Comparison of ENCODE assay signal across 22 cellular contexts in genomic region chr9:128995791-128996190, GRCh38. TPM values are rescaled to one million over a fixed set of nuclear protein-coding genes. Genes with fewer than 3 reads are reported as not detected.
DNase-seq lines count a peak whose midpoint lies in the region; TF ChIP-seq lines count a peak whose summit lies in the region.
"Had no signal": no experiment of that assay in that cellular context is flagged by ENCODE, and none has a peak within 500 bp of the region (broad histone marks: within the 10 kb centered on the region; RNA-seq: fewer than 3 reads in every experiment).

No MANE protein-coding gene starts in this region.

- no peak overlapping the region for H3K4me3 ChIP-seq in foreskin fibroblast (ENCODE audit: low read depth in 1 of 2, low read length in 2 of 2)
- H3K4me3 ChIP-seq in prostate gland = no peak overlapping the region
- H3K4me3 ChIP-seq: hepatocyte, MG63, SJSA1, transverse colon had no signal

- peaks cover 92% of the 10 kb centered on the region for H3K36me3 Mint-ChIP-seq in activated T-cell treated with anti-CD3 and anti-CD28 coated beads, Interleukin-2, amount 50 U/mL, for 24 hours (ENCODE audit: low read depth)

- H3K4me1 ChIP-seq in prostate gland (replicated peaks) = no peaks in the 10 kb centered on the region
- H3K4me1 ChIP-seq: SJSA1, transverse colon had no signal

- peak; percentile 9 for DNase-seq in activated T-cell treated with anti-CD3 and anti-CD28 coated beads, Interleukin-2, amount 50 U/mL, for 24 hours
- no peak for DNase-seq in activated T-cell treated with anti-CD3 and anti-CD28 coated beads for 4 hours
- peak; percentile 81 for DNase-seq in NCI-H345 (lab: John Stamatoyannopoulos, UW)
- peak; percentile 17 to 56 for DNase-seq in foreskin fibroblast
- peak; percentile 78 for DNase-seq in superior temporal gyrus (ENCODE audit: extremely low spot score)
- DNase-seq in iPS-NIHi7 (ENCODE audit: extremely low spot score) = no peak
- no peak for DNase-seq in prostate gland (ENCODE audit: low spot score)
- no peak for DNase-seq in T1000 (lab: John Stamatoyannopoulos, UW)
- DNase-seq: activated CD8-positive, alpha-beta memory T cell treated with anti-CD3 and anti-CD28 coated beads for 24 hours; activated naive CD8-positive, alpha-beta T cell treated with anti-CD3 and anti-CD28 coated beads, Interleukin-2, amount 50 U/mL, for 24 hours; CD8-positive, alpha-beta T cell; GOT3; MG63; NCI-H187 treated with DMSO at 0.1 percent for 48 hours; NCI-H524 treated with DMSO at 0.1 percent for 48 hours; stimulated activated CD4-positive, alpha-beta T cell treated with anti-CD3 and anti-CD28 coated beads, Interleukin-15, amount 100 ng/mL, for 24 hours; stimulated activated naive B cell treated with anti-CD40 and anti-IgM and Interleukin-4, amounts not matched to agents 10 μg/mL and 1 μg/mL and 100 μg/mL, for 72 hours; transverse colon had no signal

- H3K4me1 Mint-ChIP-seq in activated T-cell treated with anti-CD3 and anti-CD28 coated beads, Interleukin-2, amount 50 U/mL, for 24 hours (ENCODE audit: low read depth) = peaks cover 23% of the 10 kb centered on the region
- H3K4me1 Mint-ChIP-seq: activated naive CD8-positive, alpha-beta T cell treated with anti-CD3 and anti-CD28 coated beads, Interleukin-2, amount 50 U/mL, for 24 hours; nephron; stimulated activated naive B cell treated with anti-CD40 and anti-IgM and Interleukin-4, amounts not matched to agents 10 μg/mL and 1 μg/mL and 100 μg/mL, for 72 hours had no signal

- H3K27ac Mint-ChIP-seq in activated T-cell treated with anti-CD3 and anti-CD28 coated beads, Interleukin-2, amount 50 U/mL, for 24 hours = no peak overlapping the region
- H3K27ac Mint-ChIP-seq: activated naive CD8-positive, alpha-beta T cell treated with anti-CD3 and anti-CD28 coated beads, Interleukin-2, amount 50 U/mL, for 24 hours; activated T-helper 1 cell treated with anti-CD3 and anti-CD28 coated beads, Interleukin-12 subunit alpha, Interleukin-12 subunit beta, Interleukin-2, Interleukin-4 antibody, amounts not matched to agents 30 ng/mL and 10 ng/mL and 1 ng/mL, durations not matched to agents 14 hours and 24 hours and 36 hours; CD8-positive, alpha-beta T cell; nephron had no signal

- H3K4me3 Mint-ChIP-seq in activated T-cell treated with anti-CD3 and anti-CD28 coated beads, Interleukin-2, amount 50 U/mL, for 24 hours = no peak overlapping the region
- H3K4me3 Mint-ChIP-seq: activated naive CD8-positive, alpha-beta T cell treated with anti-CD3 and anti-CD28 coated beads, Interleukin-2, amount 50 U/mL, for 24 hours; activated T-helper 1 cell treated with anti-CD3 and anti-CD28 coated beads, Interleukin-12 subunit alpha, Interleukin-12 subunit beta, Interleukin-2, Interleukin-4 antibody, amounts not matched to agents 30 ng/mL and 10 ng/mL and 1 ng/mL, durations not matched to agents 14 hours and 24 hours and 36 hours; CD8-positive, alpha-beta T cell; nephron; stimulated activated naive B cell treated with anti-CD40 and anti-IgM and Interleukin-4, amounts not matched to agents 10 μg/mL and 1 μg/mL and 100 μg/mL, for 72 hours had no signal

- H3K27me3 Mint-ChIP-seq in activated T-cell treated with anti-CD3 and anti-CD28 coated beads, Interleukin-2, amount 50 U/mL, for 24 hours = no peaks in the 10 kb centered on the region
- H3K27me3 Mint-ChIP-seq: activated naive CD8-positive, alpha-beta T cell treated with anti-CD3 and anti-CD28 coated beads, Interleukin-2, amount 50 U/mL, for 24 hours; stimulated activated naive B cell treated with anti-CD40 and anti-IgM and Interleukin-4, amounts not matched to agents 10 μg/mL and 1 μg/mL and 100 μg/mL, for 72 hours had no signal

- intact Hi-C loops in prostate gland (cut with DNase I) = no loop called here

- peaks cover 4 to 27% of the 10 kb centered on the region in 2 donors for H3K36me3 ChIP-seq in prostate gland

- no peak overlapping the region for H3K27ac ChIP-seq in prostate gland
- H3K27ac ChIP-seq: hepatocyte, SJSA1, transverse colon had no signal

- TF ChIP-seq CTCF in foreskin fibroblast (IDR thresholded peaks at IDR 0.05; ENCODE audit: low read depth, low read length) (no peak), prostate gland (IDR thresholded peaks at IDR 0.05) (no peak)

- 74% methylated on average over 5 of the region's 5 CpGs for WGBS in prostate gland

- no peaks in the 10 kb centered on the region for H3K27me3 ChIP-seq in prostate gland (replicated peaks; ENCODE audit: insufficient read depth)
- H3K27me3 ChIP-seq: hepatocyte, MG63, SJSA1, transverse colon had no signal

- no peaks in the 10 kb centered on the region for H3K9me3 Mint-ChIP-seq in activated T-cell treated with anti-CD3 and anti-CD28 coated beads, Interleukin-2, amount 50 U/mL, for 24 hours
- H3K9me3 Mint-ChIP-seq: activated naive CD8-positive, alpha-beta T cell treated with anti-CD3 and anti-CD28 coated beads, Interleukin-2, amount 50 U/mL, for 24 hours; activated T-helper 1 cell treated with anti-CD3 and anti-CD28 coated beads, Interleukin-12 subunit alpha, Interleukin-12 subunit beta, Interleukin-2, Interleukin-4 antibody, amounts not matched to agents 30 ng/mL and 10 ng/mL and 1 ng/mL, durations not matched to agents 14 hours and 24 hours and 36 hours; CD8-positive, alpha-beta T cell; nephron; stimulated activated naive B cell treated with anti-CD40 and anti-IgM and Interleukin-4, amounts not matched to agents 10 μg/mL and 1 μg/mL and 100 μg/mL, for 72 hours had no signal

- TF ChIP-seq POLR2A in prostate gland (IDR thresholded peaks at IDR 0.05) = no peak

- H3K9me3 ChIP-seq in prostate gland = no peaks in the 10 kb centered on the region
- H3K9me3 ChIP-seq: MG63, SJSA1, transverse colon had no signal

RNA-seq across cellular contexts. Expression of gene SH3GLB2, which starts 32.3 kb away (rescaled TPM):
- total RNA-seq in prostate gland = 100 to 1,000 TPM; 113 to 178 TPM

RNA-seq across cellular contexts. Expression of gene MIGA2, which starts 40.6 kb away (rescaled TPM):
- 10 to 100 TPM; 54.5 to 56.5 TPM for total RNA-seq in prostate gland

RNA-seq across cellular contexts. Expression of gene NUP188, which starts 48.3 kb away (rescaled TPM):
- total RNA-seq in prostate gland = 10 to 100 TPM; 34.6 to 88.6 TPM

RNA-seq across cellular contexts. Expression of gene DOLK, which starts 48.4 kb away (rescaled TPM):
- 10 to 100 TPM; 26.6 to 27.3 TPM for total RNA-seq in prostate gland

Comparison
In these comparisons a context has a peak if more than half of its experiments do, and no peak if none do; other contexts are left out.
1. DNase-seq: peak in activated T-cell treated with anti-CD3 and anti-CD28 coated beads, Interleukin-2, amount 50 U/mL, for 24 hours (single experiment), NCI-H345 (single experiment), foreskin fibroblast (2 of 2) and superior temporal gyrus (single experiment); none in activated T-cell treated with anti-CD3 and anti-CD28 coated beads for 4 hours (single experiment), iPS-NIHi7 (single experiment), prostate gland (single experiment) and T1000 (single experiment).